ENCODE assay signal across 8 cellular contexts in genomic region chr4:169270810-169271691, GRCh38. TPM values are rescaled to one million over a fixed set of nuclear protein-coding genes. Genes with fewer than 3 reads are reported as not detected.
DNase-seq lines count a peak whose midpoint lies in the region; ATAC-seq lines count a peak whose summit lies in the region.

SH3RF1 (minus strand) TSS chr4:169270956; CDS start chr4:169269212, 1,744 bp downstream.

- H3K27me3 ChIP-seq in Karpas-422 (ENCODE audit: low read length), result no peaks in the 10 kb centered on the region

- H3K9me2 ChIP-seq in Karpas-422 (replicated peaks; ENCODE audit: insufficient read depth, low read length), result no peaks in the 10 kb centered on the region

- H3K36me3 ChIP-seq in Karpas-422 (ENCODE audit: insufficient read depth, low read length), result no peaks in the 10 kb centered on the region

- no peaks in the 10 kb centered on the region for H3K9me3 ChIP-seq in Karpas-422 (ENCODE audit: low read length)

- H3K4me3 ChIP-seq in Karpas-422 (ENCODE audit: low read length), result peak within 1 kb of the TSS; percentile 70

- peaks cover 9% of the 10 kb centered on the region for H3K4me1 ChIP-seq in Karpas-422 (ENCODE audit: low read length)

- no peaks in the 10 kb centered on the region for H4K20me1 ChIP-seq in Karpas-422 (ENCODE audit: insufficient read depth, low read depth, low read length)

- H3K4me2 ChIP-seq in Karpas-422 (ENCODE audit: low read depth, low read length, poor library complexity, severe bottlenecking), result peak within 1 kb of the TSS; percentile 78

- H3K27ac ChIP-seq in Karpas-422 (ENCODE audit: low read length) (no peak within 1 kb of the TSS), cingulate gyrus (ENCODE audit: low read depth, low read length) (peak within 1 kb of the TSS; percentile 72)

- H3K79me2 ChIP-seq in Karpas-422 (ENCODE audit: low read length), result no peaks in the 10 kb centered on the region

- no peak for DNase-seq in activated CD4-positive, CD25-positive, alpha-beta regulatory T cell (lab: John Stamatoyannopoulos, UW)
- DNase-seq in Karpas-422 (peak; percentile 46), SK-N-DZ (ENCODE audit: low spot score) (peak; percentile 82), kidney tubule cell (ENCODE audit: low spot score) (peak; percentile 92)
- DNase-seq in stimulated activated CD4-positive, alpha-beta T cell treated with anti-CD3 and anti-CD28 coated beads, Interleukin-15, amount 100 ng/mL, for 24 hours, result peak; percentile 68

- H3K9ac ChIP-seq in Karpas-422 (ENCODE audit: low read length), result peak within 1 kb of the TSS; percentile 62

- peak; percentile 44 to 59 for ATAC-seq in activated CD4-positive, CD25-positive, alpha-beta regulatory T cell treated with anti-CD3 and anti-CD28 coated beads, Interleukin-2, amount 50 U/mL, for 24 hours
- peak; percentile 66 for ATAC-seq in GM21825 (IDR thresholded peaks at IDR 0.05; ENCODE audit: unreplicated experiment)

- peak within 1 kb of the TSS; percentile 43; the same call in 1 of the 2 replicates for H2AFZ ChIP-seq in Karpas-422 (ENCODE audit: low read length)

RNA-seq across cellular contexts. Expression of gene SH3RF1, which starts in this region (rescaled TPM):
- total RNA-seq in Karpas-422 (2014; rRNA removed; shearing (Covaris generic); ENCODE audit: low replicate concordance), result 0.22 TPM in 1 of 2 replicates, not detected in the other
- polyA plus RNA-seq in SK-N-DZ (2014; cell fraction: cytosol; rRNA removed), result 2.2 and 3.1 TPM in 2 replicates
- polyA plus RNA-seq in SK-N-DZ (2014; cell fraction: nucleus; rRNA removed), result 2.1 and 2.2 TPM in 2 replicates

Comparison
In these comparisons a context has a peak if more than half of its experiments do, and no peak if none do; other contexts are left out.
1. Peak in DNase-seq, H3K4me3 ChIP-seq, H3K9ac ChIP-seq and H3K4me2 ChIP-seq in Karpas-422; RNA of the gene not detected or under 1 TPM.
2. DNase-seq: peak in SK-N-DZ (single experiment), kidney tubule cell (single experiment) and stimulated activated CD4-positive, alpha-beta T cell treated with anti-CD3 and anti-CD28 coated beads, Interleukin-15, amount 100 ng/mL, for 24 hours (single experiment); none in activated CD4-positive, CD25-positive, alpha-beta regulatory T cell (0 of 4).